ENCODE assay signal across 11 cellular contexts in the genomic region with DNA sequence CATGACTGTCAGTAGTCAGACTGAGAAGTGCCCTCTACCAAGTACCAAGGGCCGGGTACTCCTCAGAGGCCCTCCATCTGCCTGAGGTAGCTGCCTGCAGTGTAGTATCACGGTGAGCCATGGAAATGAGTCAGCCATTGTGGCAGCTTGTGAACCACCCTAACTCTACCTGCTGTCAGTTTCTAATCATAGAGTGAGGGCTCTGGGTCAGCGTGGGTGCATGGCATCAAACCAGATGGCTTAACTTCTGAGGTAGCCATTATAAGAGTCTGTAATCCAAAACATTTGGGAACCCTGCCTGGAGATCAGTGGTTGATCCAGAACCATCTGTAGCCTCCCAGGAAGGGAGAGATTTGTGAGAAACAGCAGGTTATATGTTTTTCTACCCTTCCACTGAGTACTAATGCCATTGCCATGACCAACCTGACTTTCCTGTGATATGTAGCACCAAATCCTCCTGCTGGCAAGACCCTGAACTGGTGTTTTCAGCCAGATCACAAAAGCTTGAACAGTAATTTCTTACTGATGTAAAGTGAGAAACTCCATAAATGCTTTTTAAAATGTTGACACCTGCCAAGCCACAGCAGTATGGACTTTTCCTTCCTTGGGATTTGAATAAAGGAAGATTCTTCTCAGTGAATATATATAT. TPM values are rescaled to one million over a fixed set of nuclear protein-coding genes. Genes with fewer than 3 reads are reported as not detected.
DNase-seq lines count a peak whose midpoint lies in the region; ATAC-seq and TF ChIP-seq lines count a peak whose summit lies in the region.
"Had no signal": no experiment of that assay in that cellular context is flagged by ENCODE, and none has a peak within 500 bp of the region (broad histone marks: within the 10 kb centered on the region; RNA-seq: fewer than 3 reads in every experiment).

No MANE protein-coding gene starts in this region.

- no peaks in the 10 kb centered on the region for H3K27me3 ChIP-seq in PC-9 (ENCODE audit: insufficient read depth, low read depth)
- no peaks in the 10 kb centered on the region for H3K27me3 ChIP-seq in CD4-positive, alpha-beta T cell (ENCODE audit: control insufficient read depth, insufficient read depth, low read length)
- H3K27me3 ChIP-seq: neural progenitor cell had no signal

- H3K4me3 ChIP-seq in PC-9, result no peak overlapping the region
- H3K4me3 ChIP-seq in fibroblast of mammary gland (ENCODE audit: control insufficient read depth, low read depth, low read length), result no peak overlapping the region
- H3K4me3 ChIP-seq: neural progenitor cell had no signal

- H3K36me3 ChIP-seq in PC-9 (ENCODE audit: low read depth), result peaks cover 48% of the 10 kb centered on the region
- H3K36me3 ChIP-seq: neural progenitor cell had no signal

- no peaks in the 10 kb centered on the region for H3K27me3 Mint-ChIP-seq in activated CD8-positive, alpha-beta memory T cell treated with anti-CD3 and anti-CD28 coated beads, Interleukin-2, amount 10 ng/mL, durations not matched to agents 7 days and 5 days
- no peaks in the 10 kb centered on the region for H3K27me3 Mint-ChIP-seq in CD4-positive, alpha-beta T cell
- H3K27me3 Mint-ChIP-seq: T-helper 17 cell had no signal

- H3K79me2 ChIP-seq in PC-9 (ENCODE audit: low read depth), result peaks cover 26% of the 10 kb centered on the region

- peaks cover 53% of the 10 kb centered on the region for H3K4me1 ChIP-seq in PC-9 (replicated peaks; ENCODE audit: insufficient read depth)
- H3K4me1 ChIP-seq: neural progenitor cell had no signal

- peaks cover 29% of the 10 kb centered on the region for H3K4me1 Mint-ChIP-seq in activated CD8-positive, alpha-beta memory T cell treated with anti-CD3 and anti-CD28 coated beads, Interleukin-2, amount 10 ng/mL, durations not matched to agents 7 days and 5 days
- peaks cover 5% of the 10 kb centered on the region for H3K4me1 Mint-ChIP-seq in CD4-positive, alpha-beta T cell (ENCODE audit: low read depth)

- no peaks in the 10 kb centered on the region for H3K9me3 Mint-ChIP-seq in activated CD8-positive, alpha-beta memory T cell treated with anti-CD3 and anti-CD28 coated beads, Interleukin-2, amount 10 ng/mL, durations not matched to agents 7 days and 5 days (ENCODE audit: low read depth)
- no peaks in the 10 kb centered on the region for H3K9me3 Mint-ChIP-seq in CD4-positive, alpha-beta T cell
- H3K9me3 Mint-ChIP-seq: neural progenitor cell had no signal

- BruUV-seq in PC-9 (replicated peaks; lab: Mats Ljungman, UMichigan), result no TSS peak

- peak overlapping the region; percentile 6; the same call in 1 of the 2 replicates for H3K4me2 ChIP-seq in PC-9
- H3K4me2 ChIP-seq: neural progenitor cell had no signal

- peak; percentile 38 for ATAC-seq in activated CD8-positive, alpha-beta memory T cell treated with anti-CD3 and anti-CD28 coated beads, Interleukin-2, amount 10 ng/mL, durations not matched to agents 7 days and 5 days
- ATAC-seq in HG02571 (IDR thresholded peaks at IDR 0.05; ENCODE audit: unreplicated experiment), result no peak
- no peak for ATAC-seq in CD4-positive, alpha-beta T cell (ENCODE audit: poor library complexity)
- ATAC-seq: T-helper 17 cell had no signal

- no peak overlapping the region for H3K27ac Mint-ChIP-seq in activated CD8-positive, alpha-beta memory T cell treated with anti-CD3 and anti-CD28 coated beads, Interleukin-2, amount 10 ng/mL, durations not matched to agents 7 days and 5 days
- no peak overlapping the region for H3K27ac Mint-ChIP-seq in CD4-positive, alpha-beta T cell
- H3K27ac Mint-ChIP-seq: neural progenitor cell had no signal

- POLR2A ChIA-PET in PC-9 (lab: Charles Lee; ENCODE audit: unreplicated experiment), result interaction anchor here (0.5 to 0.6 kb wide), 2 partner anchors 39 to 41 kb away, joined by 3 read pairs; partner anchors contain the start of gene ABHD2
- POLR2A ChIA-PET in CD4-positive, alpha-beta T cell (lab: Charles Lee), result no interaction called here

- TF ChIP-seq CTCF in PC-9 (conservative IDR thresholded peaks at IDR 0.05) (0 out of 2 replicates have a peak, but pooled peaks have one; percentile 18), fibroblast of mammary gland (conservative IDR thresholded peaks at IDR 0.05; ENCODE audit: control insufficient read depth, insufficient read depth, low read depth, low read length) (peak; percentile 19)
- TF ChIP-seq CTCF in CD4-positive, alpha-beta T cell (IDR thresholded peaks at IDR 0.05), result no peak

- peak overlapping the region; percentile 52 for H3K27ac ChIP-seq in PC-9
- H3K27ac ChIP-seq in CD4-positive, alpha-beta T cell (ENCODE audit: low read depth, low read length), result no peak overlapping the region
- H3K27ac ChIP-seq: neural progenitor cell had no signal

- H2AFZ ChIP-seq in PC-9, result no peak overlapping the region
- H2AFZ ChIP-seq: neural progenitor cell had no signal

- no peaks in the 10 kb centered on the region for H3K9me3 ChIP-seq in PC-9 (ENCODE audit: insufficient read depth, low read depth)
- H3K9me3 ChIP-seq in CD4-positive, alpha-beta T cell (ENCODE audit: control insufficient read depth, low read length), result no peaks in the 10 kb centered on the region

- H3K9me2 ChIP-seq in PC-9 (ENCODE audit: insufficient read depth), result no peaks in the 10 kb centered on the region

- CTCF ChIA-PET in activated CD8-positive, alpha-beta memory T cell treated with anti-CD3 and anti-CD28 coated beads, Interleukin-2, amount 10 ng/mL, durations not matched to agents 7 days and 5 days (lab: Charles Lee), result interaction anchor here (0.9 to 4.9 kb wide), 8 partner anchors 12 to 223 kb away, joined by 3 to 52 read pairs (median 5); partner anchors contain the start of gene ABHD2
- CTCF ChIA-PET in PC-9 (lab: Charles Lee), result interaction anchor here (0.5 to 0.6 kb wide), 2 partner anchors 69 to 230 kb away, joined by 3 read pairs; no protein-coding TSS in a partner anchor
- CTCF ChIA-PET in CD4-positive, alpha-beta T cell (lab: Charles Lee), result interaction anchor here (2.5 kb wide), 1 partner anchor 69 kb away, joined by 13 read pairs; no protein-coding TSS in a partner anchor

- intact Hi-C loops in PC-9 (cut with micrococcal nuclease; ENCODE audit: unreplicated experiment), result loop anchor here (5.0 kb wide), 1 partner anchor 40 kb away; the partner anchor contains the start of gene ABHD2
- intact Hi-C loops in CD4-positive, alpha-beta T cell (cut with DNase I, micrococcal nuclease), result loop anchor here in 1 of 2 experiments (5.0 kb wide), 1 partner anchor 35 kb away; no protein-coding TSS in a partner anchor

- H4K20me1 ChIP-seq in PC-9 (ENCODE audit: insufficient read depth), result no peaks in the 10 kb centered on the region

- no peak overlapping the region for H3K4me3 Mint-ChIP-seq in activated CD8-positive, alpha-beta memory T cell treated with anti-CD3 and anti-CD28 coated beads, Interleukin-2, amount 10 ng/mL, durations not matched to agents 7 days and 5 days
- no peak overlapping the region for H3K4me3 Mint-ChIP-seq in CD4-positive, alpha-beta T cell
- H3K4me3 Mint-ChIP-seq: neural progenitor cell, T-helper 17 cell had no signal

- DNase-seq in activated CD8-positive, alpha-beta memory T cell treated with anti-CD3 and anti-CD28 coated beads, Interleukin-2, amount 10 ng/mL, durations not matched to agents 7 days and 5 days, result no peak
- DNase-seq in activated CD8-positive, alpha-beta memory T cell treated with anti-CD3 and anti-CD28 coated beads for 24 hours, result no peak
- DNase-seq in PC-9 (no peak), fibroblast of mammary gland (ENCODE audit: low read depth) (peak; percentile 29), NCI-H2081 (lab: John Stamatoyannopoulos, UW) (no peak)
- DNase-seq in stimulated activated CD4-positive, alpha-beta T cell treated with anti-CD3 and anti-CD28 coated beads, Interleukin-4, amount 100 ng/mL, for 24 hours, result peak; percentile 26
- no peak for DNase-seq in CD4-positive, alpha-beta T cell
- DNase-seq: hypothalamus, T-helper 17 cell had no signal

- H3K36me3 Mint-ChIP-seq in activated CD8-positive, alpha-beta memory T cell treated with anti-CD3 and anti-CD28 coated beads, Interleukin-2, amount 10 ng/mL, durations not matched to agents 7 days and 5 days, result peaks cover 14% of the 10 kb centered on the region
- peaks cover 47% of the 10 kb centered on the region for H3K36me3 Mint-ChIP-seq in CD4-positive, alpha-beta T cell (ENCODE audit: low read depth)

- peaks cover 21% of the 10 kb centered on the region for H3F3A ChIP-seq in PC-9 (ENCODE audit: insufficient read depth, low read depth)

RNA-seq across cellular contexts. Expression of gene ABHD2, which starts 38.9 kb away (rescaled TPM):
- 10 to 100 TPM; 53.3 to 58.1 TPM for total RNA-seq in activated CD8-positive, alpha-beta memory T cell treated with anti-CD3 and anti-CD28 coated beads, Interleukin-2, amount 10 ng/mL, durations not matched to agents 7 days and 5 days
- 86.8 and 148 TPM in 2 replicates for total RNA-seq in PC-9 (2021)
- 10 to 100 TPM; 36.0 to 39.2 TPM for total RNA-seq in CD4-positive, alpha-beta T cell

Comparison
In these comparisons a context has a peak if more than half of its experiments do, and no peak if none do; other contexts are left out.
1. DNase-seq: peak in fibroblast of mammary gland (single experiment) and stimulated activated CD4-positive, alpha-beta T cell treated with anti-CD3 and anti-CD28 coated beads, Interleukin-4, amount 100 ng/mL, for 24 hours (single experiment); none in activated CD8-positive, alpha-beta memory T cell treated with anti-CD3 and anti-CD28 coated beads, Interleukin-2, amount 10 ng/mL, durations not matched to agents 7 days and 5 days (single experiment), activated CD8-positive, alpha-beta memory T cell treated with anti-CD3 and anti-CD28 coated beads for 24 hours (single experiment), PC-9 (0 of 2), CD4-positive, alpha-beta T cell (0 of 10) and NCI-H2081 (0 of 2).